31 cellular contexts compared by ENCODE assay signal in genomic region chr2:24977631-24978030, GRCh38.
"Had no signal": no experiment of that assay in that cellular context is flagged by ENCODE, and none has a peak within 500 bp of the region (broad histone marks: within the 10 kb centered on the region; RNA-seq: fewer than 3 reads in every experiment).

No MANE protein-coding gene starts in this region.

- H3K4me2 ChIP-seq: hepatocyte had no signal

- ATAC-seq: activated naive CD8-positive, alpha-beta T cell treated with anti-CD3 and anti-CD28 coated beads, Interleukin-2, amount 50 U/mL, for 24 hours; activated T-cell treated with anti-CD3 and anti-CD28 coated beads, Interleukin-2, amount 50 U/mL, for 72 hours; foreskin keratinocyte; gastroesophageal sphincter; heart right ventricle; WTC11 had no signal

- H3K4me3 ChIP-seq: adrenal gland, coronary artery, dorsolateral prefrontal cortex, esophagus muscularis mucosa, gastroesophageal sphincter, heart right ventricle, hepatocyte had no signal

- FAIRE-seq: bronchial epithelial cell had no signal

- H3K27me3 ChIP-seq: adrenal gland, brain microvascular endothelial cell, dorsolateral prefrontal cortex, esophagus muscularis mucosa, gastroesophageal sphincter, heart right ventricle, hepatocyte had no signal

- H3K36me3 ChIP-seq: adrenal gland, brain microvascular endothelial cell had no signal

- H3K27ac ChIP-seq: adrenal gland, brain microvascular endothelial cell, coronary artery, esophagus muscularis mucosa, foreskin keratinocyte, gastroesophageal sphincter, heart right ventricle, hepatocyte had no signal

- H2AFZ ChIP-seq: hepatocyte had no signal

- H3K9me3 ChIP-seq: adrenal gland, esophagus muscularis mucosa, gastroesophageal sphincter, heart right ventricle had no signal

- DNase-seq: activated CD4-positive, alpha-beta memory T cell treated with anti-CD3 and anti-CD28 coated beads, Interleukin-2, amount 10 ng/mL, durations not matched to agents 7 days and 5 days; activated CD4-positive, alpha-beta T cell treated with anti-CD3 and anti-CD28 coated beads for 1 hour; activated CD4-positive, alpha-beta T cell treated with anti-CD3 and anti-CD28 coated beads for 4 hours; activated CD4-positive, alpha-beta T cell treated with anti-CD3 and anti-CD28 coated beads, Interleukin-2, amount 10 ng/mL, durations not matched to agents 7 days and 5 days; activated CD4-positive, alpha-beta T cell treated with anti-CD3 and anti-CD28 coated beads, Interleukin-2, amount 50 U/mL, for 4 hours; activated CD8-positive, alpha-beta memory T cell treated with anti-CD3 and anti-CD28 coated beads, Interleukin-2, amount 50 U/mL, for 48 hours; activated gamma-delta T cell; activated naive CD4-positive, alpha-beta T cell treated with anti-CD3 and anti-CD28 coated beads for 36 hours; activated naive CD8-positive, alpha-beta T cell treated with anti-CD3 and anti-CD28 coated beads for 36 hours; activated naive CD8-positive, alpha-beta T cell treated with anti-CD3 and anti-CD28 coated beads, Interleukin-2, amount 50 U/mL, for 24 hours; activated T-cell treated with anti-CD3 and anti-CD28 coated beads for 4 hours; activated T-cell treated with anti-CD3 and anti-CD28 coated beads, Interleukin-2, amount 50 U/mL, for 24 hours; activated T-cell treated with anti-CD3 and anti-CD28 coated beads, Interleukin-2, amount 50 U/mL, for 72 hours; adrenal gland; amygdala; aorta; brain microvascular endothelial cell; dorsolateral prefrontal cortex; effector memory CD4-positive, alpha-beta T cell; endodermal cell; erythroblast; foreskin keratinocyte; heart right ventricle; T-helper 1 cell; T-helper 2 cell had no signal
